Comparison of ENCODE assay signal across 22 cellular contexts in genomic region chr10:132438091-132439024, GRCh38. TPM values are rescaled to one million over a fixed set of nuclear protein-coding genes. Genes with fewer than 3 reads are reported as not detected.
DNase-seq lines count a peak whose midpoint lies in the region; ATAC-seq and TF ChIP-seq lines count a peak whose summit lies in the region.
"Had no signal": no experiment of that assay in that cellular context is flagged by ENCODE, and none has a peak within 500 bp of the region (broad histone marks: within the 10 kb centered on the region; RNA-seq: fewer than 3 reads in every experiment).

No MANE protein-coding gene starts in this region.

- H3K27ac Mint-ChIP-seq in osteocyte (ENCODE audit: unreplicated experiment): peak overlapping the region; percentile 35
- H3K27ac Mint-ChIP-seq: CD8-positive, alpha-beta T cell; effector memory CD8-positive, alpha-beta T cell; HFFc6 had no signal

- peak overlapping the region; percentile 49 to 88 (median 71) for H3K4me2 ChIP-seq in BLaER1 treated with 17β-estradiol and CSF1 and Interleukin-3, amounts not matched to agents 10 nM and 100 nM
- peak overlapping the region; percentile 5 for H3K4me2 ChIP-seq in Loucy (ENCODE audit: low read depth, low read length, poor library complexity, severe bottlenecking)

- intact Hi-C loops in tibial artery (cut with DNase I; ENCODE audit: low total_unique reads): no loop called here

- peak overlapping the region; percentile 5 to 69 (median 61); a peak in 19 of 22 replicates for H3K9ac ChIP-seq in BLaER1 treated with 17β-estradiol and CSF1 and Interleukin-3, amounts not matched to agents 10 nM and 100 nM
- peak overlapping the region; percentile 53 for H3K9ac ChIP-seq in Loucy (ENCODE audit: low read depth, low read length, poor library complexity, severe bottlenecking)

- H3K36me3 Mint-ChIP-seq in osteocyte (ENCODE audit: unreplicated experiment): no peaks in the 10 kb centered on the region
- H3K36me3 Mint-ChIP-seq: CD8-positive, alpha-beta T cell had no signal

- DNase-seq in left lobe of liver (ENCODE audit: low spot score) (no peak), osteocyte (ENCODE audit: extremely low spot score, unreplicated experiment) (no peak), H7 (no peak), tibial artery (no peak)
- DNase-seq in stimulated activated CD4-positive, alpha-beta T cell treated with anti-CD3 and anti-CD28 coated beads, Interleukin-4, amount 100 ng/mL, for 1 hour: no peak
- no peak for DNase-seq in stimulated activated CD4-positive, alpha-beta T cell treated with anti-CD3 and anti-CD28 coated beads, Interleukin-4, amount 100 ng/mL, for 24 hours
- DNase-seq: activated CD4-positive, alpha-beta T cell treated with anti-CD3 and anti-CD28 coated beads, Interleukin-2, amount 50 U/mL, for 1 hour; activated naive CD4-positive, alpha-beta T cell; activated T-cell treated with anti-CD3 and anti-CD28 coated beads for 4 hours; CD8-positive, alpha-beta T cell; cerebellar nuclear complex; DMS79 treated with DMSO at 0.1 percent for 48 hours; effector memory CD8-positive, alpha-beta T cell; HFFc6; NCI-H1092 treated with DMSO at 0.1 percent for 48 hours; NCI-H2081 treated with DMSO at 0.1 percent for 48 hours; NCI-H526; stimulated activated CD8-positive, alpha-beta memory T cell treated with anti-CD3 and anti-CD28 coated beads, Interleukin-4, amount 100 ng/mL, for 48 hours; SW 1271 had no signal

- H2AFZ ChIP-seq in Loucy (ENCODE audit: low read length): peak overlapping the region; percentile 26; the same call in 1 of the 2 replicates

- H3K9me3 ChIP-seq in BLaER1 treated with 17β-estradiol and CSF1 and Interleukin-3, amounts not matched to agents 10 nM and 100 nM (replicated peaks in 1 of 11): peaks cover 0 to 9% (median 0%) of the 10 kb centered on the region in 11 experiments; a peak in 3 of 22 replicates
- no peaks in the 10 kb centered on the region for H3K9me3 ChIP-seq in Loucy (ENCODE audit: insufficient read depth, low read depth, low read length)
- no peaks in the 10 kb centered on the region for H3K9me3 ChIP-seq in tibial artery
- H3K9me3 ChIP-seq: suprapubic skin had no signal

- no peaks in the 10 kb centered on the region for H3K27me3 Mint-ChIP-seq in osteocyte (ENCODE audit: unreplicated experiment)
- H3K27me3 Mint-ChIP-seq: effector memory CD8-positive, alpha-beta T cell had no signal

- no peaks in the 10 kb centered on the region for H3K27me3 ChIP-seq in BLaER1 treated with 17β-estradiol and CSF1 and Interleukin-3, amounts not matched to agents 10 nM and 100 nM
- H3K27me3 ChIP-seq in Loucy (ENCODE audit: insufficient read depth, low read length, poor library complexity, severe bottlenecking) (no peaks in the 10 kb centered on the region), H7 (ENCODE audit: control insufficient read depth, insufficient read depth, low read length) (no peaks in the 10 kb centered on the region), tibial artery (no peaks in the 10 kb centered on the region)
- H3K27me3 ChIP-seq: suprapubic skin had no signal

- ATAC-seq in left lobe of liver: peak; percentile 21
- ATAC-seq: CD8-positive, alpha-beta T cell; effector memory CD8-positive, alpha-beta T cell had no signal

- no peaks in the 10 kb centered on the region for H3K36me3 ChIP-seq in BLaER1 treated with 17β-estradiol and CSF1 and Interleukin-3, amounts not matched to agents 10 nM and 100 nM
- no peaks in the 10 kb centered on the region for H3K36me3 ChIP-seq in Loucy (ENCODE audit: insufficient read depth, low read length)
- no peaks in the 10 kb centered on the region for H3K36me3 ChIP-seq in H7 (replicated peaks; ENCODE audit: control insufficient read depth, insufficient read depth, low read length)
- H3K36me3 ChIP-seq in tibial artery: no peaks in the 10 kb centered on the region
- H3K36me3 ChIP-seq: suprapubic skin had no signal

- TF ChIP-seq CTCF in Loucy (conservative IDR thresholded peaks at IDR 0.05; ENCODE audit: low read length) (no peak), osteocyte (IDR thresholded peaks at IDR 0.05) (no peak), tibial artery (IDR thresholded peaks at IDR 0.05) (no peak)

- H3K27ac ChIP-seq in BLaER1 treated with 17β-estradiol and CSF1 and Interleukin-3, amounts not matched to agents 10 nM and 100 nM: peak overlapping the region; percentile 3 to 62 (median 44); a peak in 17 of 22 replicates
- no peak overlapping the region for H3K27ac ChIP-seq in tibial artery
- H3K27ac ChIP-seq: suprapubic skin had no signal

- no peaks in the 10 kb centered on the region for H3K9me3 Mint-ChIP-seq in osteocyte (ENCODE audit: unreplicated experiment)
- H3K9me3 Mint-ChIP-seq: CD8-positive, alpha-beta T cell; effector memory CD8-positive, alpha-beta T cell had no signal

- no peak overlapping the region for H3K4me3 ChIP-seq in BLaER1 treated with 17β-estradiol and CSF1 and Interleukin-3, amounts not matched to agents 10 nM and 100 nM
- H3K4me3 ChIP-seq in Loucy (ENCODE audit: low read length, poor library complexity, severe bottlenecking): no peak overlapping the region
- H3K4me3 ChIP-seq in H7 (ENCODE audit: insufficient read depth, low read depth, low read length): no peak overlapping the region
- H3K4me3 ChIP-seq in tibial artery: no peak overlapping the region
- H3K4me3 ChIP-seq: suprapubic skin had no signal

- no peaks in the 10 kb centered on the region for H3K79me2 ChIP-seq in Loucy (ENCODE audit: insufficient read depth, low read length)

- H4K20me1 ChIP-seq in BLaER1 treated with 17β-estradiol and CSF1 and Interleukin-3, amounts not matched to agents 10 nM and 100 nM: no peaks in the 10 kb centered on the region
- no peaks in the 10 kb centered on the region for H4K20me1 ChIP-seq in Loucy (ENCODE audit: insufficient read depth, low read length, poor library complexity, severe bottlenecking)

- H3K4me3 Mint-ChIP-seq in osteocyte (ENCODE audit: unreplicated experiment): no peak overlapping the region
- H3K4me3 Mint-ChIP-seq: CD8-positive, alpha-beta T cell; effector memory CD8-positive, alpha-beta T cell; HFFc6 had no signal

- no peaks in the 10 kb centered on the region for H3F3A ChIP-seq in Loucy (ENCODE audit: low read depth)

- peaks cover 46 to 84% (median 76%) of the 10 kb centered on the region in 10 experiments for H3K4me1 ChIP-seq in BLaER1 treated with 17β-estradiol and CSF1 and Interleukin-3, amounts not matched to agents 10 nM and 100 nM
- H3K4me1 ChIP-seq in Loucy (ENCODE audit: insufficient read depth, low read length, poor library complexity, severe bottlenecking) (peaks cover 45% of the 10 kb centered on the region), tibial artery (no peaks in the 10 kb centered on the region)
- H3K4me1 ChIP-seq: suprapubic skin had no signal

- no peaks in the 10 kb centered on the region for H3K9me2 ChIP-seq in Loucy (replicated peaks; ENCODE audit: low read depth, low read length)

- H3K4me1 Mint-ChIP-seq in osteocyte (ENCODE audit: unreplicated experiment): peaks cover 15% of the 10 kb centered on the region

RNA-seq across cellular contexts. Expression of gene PWWP2B, which starts 41.4 kb away (rescaled TPM):
- 5.8 TPM for total RNA-seq in left lobe of liver
- total RNA-seq in osteocyte: 12.9 and 14.6 TPM in 2 replicates
- 14.3 and 15.3 TPM in 2 replicates for total RNA-seq in H7 (2014; rRNA removed; shearing (Covaris generic))

Comparison
In these comparisons a context has a peak if more than half of its experiments do, and no peak if none do; other contexts are left out.
1. H3K27ac ChIP-seq: peak in BLaER1 treated with 17β-estradiol and CSF1 and Interleukin-3, amounts not matched to agents 10 nM and 100 nM (11 of 11); none in tibial artery (0 of 2).